Comparison of ENCODE assay signal across 1 cellular context in the genomic region with DNA sequence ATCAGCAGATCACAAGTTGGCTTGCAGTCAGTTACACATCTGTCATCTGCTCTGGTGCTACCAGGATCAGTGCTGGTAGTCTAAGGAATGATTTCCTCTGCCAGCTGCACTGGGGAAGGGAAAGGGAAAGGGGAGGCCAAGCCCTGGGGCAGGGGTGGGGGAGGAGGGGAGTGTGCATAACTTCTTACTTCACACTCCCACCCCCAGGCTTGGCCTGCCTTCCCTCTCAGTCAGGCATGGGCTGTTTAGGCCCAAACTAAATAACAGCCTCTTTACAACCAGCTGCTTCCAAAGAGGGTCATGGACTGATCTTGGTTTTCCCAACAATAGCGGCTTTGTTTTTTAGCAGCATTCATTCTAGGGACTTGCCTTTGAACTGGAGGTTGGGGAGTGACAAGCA.
TF ChIP-seq lines count a peak whose summit lies in the region.

No MANE protein-coding gene starts in this region.

TF ChIP-seq in GM23338, 12 proteins besides CTCF, POLR2A, EP300 and RAD21:
- TF ChIP-seq, protein P1, sequence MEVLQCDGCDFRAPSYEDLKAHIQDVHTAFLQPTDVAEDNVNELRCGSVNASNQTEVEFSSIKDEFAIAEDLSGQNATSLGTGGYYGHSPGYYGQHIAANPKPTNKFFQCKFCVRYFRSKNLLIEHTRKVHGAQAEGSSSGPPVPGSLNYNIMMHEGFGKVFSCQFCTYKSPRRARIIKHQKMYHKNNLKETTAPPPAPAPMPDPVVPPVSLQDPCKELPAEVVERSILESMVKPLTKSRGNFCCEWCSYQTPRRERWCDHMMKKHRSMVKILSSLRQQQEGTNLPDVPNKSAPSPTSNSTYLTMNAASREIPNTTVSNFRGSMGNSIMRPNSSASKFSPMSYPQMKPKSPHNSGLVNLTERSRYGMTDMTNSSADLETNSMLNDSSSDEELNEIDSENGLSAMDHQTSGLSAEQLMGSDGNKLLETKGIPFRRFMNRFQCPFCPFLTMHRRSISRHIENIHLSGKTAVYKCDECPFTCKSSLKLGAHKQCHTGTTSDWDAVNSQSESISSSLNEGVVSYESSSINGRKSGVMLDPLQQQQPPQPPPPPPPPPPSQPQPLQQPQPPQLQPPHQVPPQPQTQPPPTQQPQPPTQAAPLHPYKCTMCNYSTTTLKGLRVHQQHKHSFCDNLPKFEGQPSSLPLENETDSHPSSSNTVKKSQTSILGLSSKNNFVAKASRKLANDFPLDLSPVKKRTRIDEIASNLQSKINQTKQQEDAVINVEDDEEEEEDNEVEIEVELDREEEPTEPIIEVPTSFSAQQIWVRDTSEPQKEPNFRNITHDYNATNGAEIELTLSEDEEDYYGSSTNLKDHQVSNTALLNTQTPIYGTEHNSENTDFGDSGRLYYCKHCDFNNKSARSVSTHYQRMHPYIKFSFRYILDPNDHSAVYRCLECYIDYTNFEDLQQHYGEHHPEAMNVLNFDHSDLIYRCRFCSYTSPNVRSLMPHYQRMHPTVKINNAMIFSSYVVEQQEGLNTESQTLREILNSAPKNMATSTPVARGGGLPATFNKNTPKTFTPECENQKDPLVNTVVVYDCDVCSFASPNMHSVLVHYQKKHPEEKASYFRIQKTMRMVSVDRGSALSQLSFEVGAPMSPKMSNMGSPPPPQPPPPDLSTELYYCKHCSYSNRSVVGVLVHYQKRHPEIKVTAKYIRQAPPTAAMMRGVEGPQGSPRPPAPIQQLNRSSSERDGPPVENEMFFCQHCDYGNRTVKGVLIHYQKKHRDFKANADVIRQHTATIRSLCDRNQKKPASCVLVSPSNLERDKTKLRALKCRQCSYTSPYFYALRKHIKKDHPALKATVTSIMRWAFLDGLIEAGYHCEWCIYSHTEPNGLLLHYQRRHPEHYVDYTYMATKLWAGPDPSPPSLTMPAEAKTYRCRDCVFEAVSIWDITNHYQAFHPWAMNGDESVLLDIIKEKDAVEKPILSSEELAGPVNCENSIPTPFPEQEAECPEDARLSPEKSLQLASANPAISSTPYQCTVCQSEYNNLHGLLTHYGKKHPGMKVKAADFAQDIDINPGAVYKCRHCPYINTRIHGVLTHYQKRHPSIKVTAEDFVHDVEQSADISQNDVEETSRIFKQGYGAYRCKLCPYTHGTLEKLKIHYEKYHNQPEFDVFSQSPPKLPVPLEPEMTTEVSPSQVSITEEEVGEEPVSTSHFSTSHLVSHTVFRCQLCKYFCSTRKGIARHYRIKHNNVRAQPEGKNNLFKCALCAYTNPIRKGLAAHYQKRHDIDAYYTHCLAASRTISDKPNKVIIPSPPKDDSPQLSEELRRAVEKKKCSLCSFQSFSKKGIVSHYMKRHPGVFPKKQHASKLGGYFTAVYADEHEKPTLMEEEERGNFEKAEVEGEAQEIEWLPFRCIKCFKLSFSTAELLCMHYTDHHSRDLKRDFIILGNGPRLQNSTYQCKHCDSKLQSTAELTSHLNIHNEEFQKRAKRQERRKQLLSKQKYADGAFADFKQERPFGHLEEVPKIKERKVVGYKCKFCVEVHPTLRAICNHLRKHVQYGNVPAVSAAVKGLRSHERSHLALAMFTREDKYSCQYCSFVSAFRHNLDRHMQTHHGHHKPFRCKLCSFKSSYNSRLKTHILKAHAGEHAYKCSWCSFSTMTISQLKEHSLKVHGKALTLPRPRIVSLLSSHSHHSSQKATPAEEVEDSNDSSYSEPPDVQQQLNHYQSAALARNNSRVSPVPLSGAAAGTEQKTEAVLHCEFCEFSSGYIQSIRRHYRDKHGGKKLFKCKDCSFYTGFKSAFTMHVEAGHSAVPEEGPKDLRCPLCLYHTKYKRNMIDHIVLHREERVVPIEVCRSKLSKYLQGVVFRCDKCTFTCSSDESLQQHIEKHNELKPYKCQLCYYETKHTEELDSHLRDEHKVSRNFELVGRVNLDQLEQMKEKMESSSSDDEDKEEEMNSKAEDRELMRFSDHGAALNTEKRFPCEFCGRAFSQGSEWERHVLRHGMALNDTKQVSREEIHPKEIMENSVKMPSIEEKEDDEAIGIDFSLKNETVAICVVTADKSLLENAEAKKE (CRISPR knock-in tag; IDR thresholded peaks at IDR 0.05): no peak
- TF ChIP-seq EZH2 (IDR thresholded peaks at IDR 0.05; ENCODE audit: low read depth, unreplicated experiment) (no peak), NANOG (IDR thresholded peaks at IDR 0.05; ENCODE audit: borderline replicate concordance) (no peak), STAT1 (IDR thresholded peaks at IDR 0.05; ENCODE audit: unreplicated experiment) (no peak), ETS1 (IDR thresholded peaks at IDR 0.05) (no peak)
